Comparison of ENCODE assay signal across 1 cellular context in genomic region chr3:48596157-48596556, GRCh38.
TF ChIP-seq lines count a peak whose summit lies in the region.

No MANE protein-coding gene starts in this region.

TF ChIP-seq in WTC11, 78 proteins besides CTCF, POLR2A, EP300 and RAD21 (continued from another document):
- TF ChIP-seq ARID4B (CRISPR knock-in tag; IDR thresholded peaks at IDR 0.05; ENCODE audit: borderline replicate concordance) (no peak), ZNF425 (CRISPR knock-in tag; conservative IDR thresholded peaks at IDR 0.05) (no peak), NFATC4 (CRISPR knock-in tag; IDR thresholded peaks at IDR 0.05) (no peak), AR (CRISPR knock-in tag; IDR thresholded peaks at IDR 0.05) (no peak), FOXP4 (CRISPR knock-in tag; IDR thresholded peaks at IDR 0.05) (no peak), ZNF232 (CRISPR knock-in tag; IDR thresholded peaks at IDR 0.05) (no peak), GABPB1 (CRISPR knock-in tag; IDR thresholded peaks at IDR 0.05) (no peak), ZNF219 (CRISPR knock-in tag; IDR thresholded peaks at IDR 0.05; ENCODE audit: borderline replicate concordance) (no peak)
